In the genomic region with DNA sequence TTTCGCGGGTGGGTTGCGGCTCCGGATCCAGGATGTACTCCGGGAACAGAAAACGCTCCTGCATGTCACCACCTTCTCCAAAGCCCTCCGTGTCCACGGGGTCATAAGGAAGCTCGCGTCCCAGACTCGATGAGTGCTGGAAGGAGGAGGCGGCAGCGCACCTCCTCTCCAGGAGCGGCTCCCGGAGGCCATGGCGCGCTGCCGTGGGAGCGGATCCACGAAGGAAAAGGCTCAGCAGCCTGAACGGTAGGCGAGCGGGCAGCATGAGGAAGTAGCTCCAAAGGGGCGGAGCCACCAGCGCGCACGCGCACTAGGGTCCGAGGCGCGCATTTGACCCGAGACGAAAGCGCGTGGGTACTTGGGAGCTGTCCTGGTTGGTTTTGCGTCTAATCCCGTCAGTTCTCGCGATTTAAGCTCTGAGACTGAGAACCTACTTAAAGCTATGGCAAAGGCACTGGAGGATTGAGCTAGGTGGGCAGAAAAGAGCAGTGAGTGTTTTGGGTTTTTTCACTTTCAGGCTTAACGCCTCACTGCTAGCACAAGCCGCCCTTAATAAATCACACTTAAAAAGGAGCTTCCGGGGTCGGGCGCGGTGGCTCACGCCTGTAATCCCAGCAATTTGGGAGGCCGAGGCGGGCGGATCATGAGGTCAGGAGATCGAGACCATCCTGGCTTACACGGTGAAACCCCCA, we compare ENCODE assay signal across 8 cellular contexts. TPM values are rescaled to one million over a fixed set of nuclear protein-coding genes. Genes with fewer than 3 reads are reported as not detected.
DNase-seq lines count a peak whose midpoint lies in the region; ATAC-seq and TF ChIP-seq lines count a peak whose summit lies in the region.

Gene NOA1 (minus strand): TSS at position 286 of the 692 bp plus-strand sequence. CDS start 21 bp downstream, at position 265.

- TF ChIP-seq CTCF in VCaP (conservative IDR thresholded peaks at IDR 0.05) (no peak), breast epithelium (IDR thresholded peaks at IDR 0.05) (no peak)

- H3K4me1 ChIP-seq in ACC112 (ENCODE audit: control insufficient read depth, insufficient read depth, low read length, unreplicated experiment) (peaks cover 22% of the 10 kb centered on the region), breast epithelium (peaks cover 0 to 12% of the 10 kb centered on the region in 2 donors), skeletal muscle tissue (ENCODE audit: control insufficient read depth in 3 of 3, insufficient read depth in 3 of 3, low read length in 3 of 3) (peaks cover 24 to 32% (median 30%) of the 10 kb centered on the region in 3 donors)

- H3K27ac ChIP-seq in ACC112 (ENCODE audit: low read depth, low read length) (peak within 1 kb of the TSS; percentile 74), VCaP (peak within 1 kb of the TSS; percentile 88), breast epithelium (peak within 1 kb of the TSS; percentile 83 to 91), skeletal muscle tissue (ENCODE audit: low read depth, low read length) (peak within 1 kb of the TSS; percentile 84)

- DNase-seq in NCI-H2196 treated with DMSO at 0.1 percent for 48 hours (lab: John Stamatoyannopoulos, UW; ENCODE audit: unreplicated experiment) (peak; percentile 67), breast epithelium (ENCODE audit: low spot score in 2 of 2) (peak; percentile 97 to 98)

- H3K4me3 ChIP-seq in ACC112 (ENCODE audit: low read depth, low read length) = peak within 1 kb of the TSS; percentile 96
- H3K4me3 ChIP-seq in breast epithelium = peak within 1 kb of the TSS; percentile 83 to 95 (median 91)
- peak within 1 kb of the TSS; percentile 94 for H3K4me3 ChIP-seq in iPS-18c (ENCODE audit: insufficient read depth, low read depth, low read length)
- H3K4me3 ChIP-seq in skeletal muscle tissue (ENCODE audit: low read length in 3 of 3) = peak within 1 kb of the TSS; percentile 97 to 99 (median 98)

- peak within 1 kb of the TSS; percentile 92 to 98 (median 94) for H3K9ac ChIP-seq in skeletal muscle tissue (ENCODE audit: low read depth in 1 of 3, low read length in 3 of 3)

- H3K9me3 ChIP-seq in breast epithelium = peaks cover 0 to 10% of the 10 kb centered on the region in 2 donors
- no peaks in the 10 kb centered on the region for H3K9me3 ChIP-seq in iPS-18c (ENCODE audit: control insufficient read depth, insufficient read depth, low read length)
- H3K9me3 ChIP-seq in skeletal muscle tissue (ENCODE audit: control insufficient read depth in 3 of 3, low read length in 3 of 3) = peaks cover 0 to 2% (median 2%) of the 10 kb centered on the region in 3 donors

- H2AFZ ChIP-seq in ACC112 (ENCODE audit: low read length, unreplicated experiment) = peak within 1 kb of the TSS; percentile 94

- TF ChIP-seq POLR2A in breast epithelium (IDR thresholded peaks at IDR 0.05) = peak; percentile 19

- intact Hi-C loops in breast epithelium (cut with DNase I; ENCODE audit: low total_unique reads) = no loop called here

- peak; percentile 88 for ATAC-seq in GM18870 (IDR thresholded peaks at IDR 0.05; ENCODE audit: unreplicated experiment)
- peak; percentile 85 for ATAC-seq in HG03135 (IDR thresholded peaks at IDR 0.05; ENCODE audit: unreplicated experiment)

- H3K27me3 ChIP-seq in ACC112 (ENCODE audit: insufficient read depth, low read length) (no peaks in the 10 kb centered on the region), breast epithelium (no peaks in the 10 kb centered on the region), skeletal muscle tissue (ENCODE audit: control insufficient read depth in 3 of 3, insufficient read depth in 3 of 3, low read length in 3 of 3) (no peaks in the 10 kb centered on the region)

- H3K79me2 ChIP-seq in ACC112 (ENCODE audit: control insufficient read depth, insufficient read depth, low read length, unreplicated experiment) = peaks cover 70% of the 10 kb centered on the region

- H3K36me3 ChIP-seq in ACC112 (ENCODE audit: insufficient read depth, low read length) = peaks cover 18% of the 10 kb centered on the region
- H3K36me3 ChIP-seq in breast epithelium = peaks cover 13% of the 10 kb centered on the region
- H3K36me3 ChIP-seq in skeletal muscle tissue (ENCODE audit: control insufficient read depth in 3 of 3, insufficient read depth in 3 of 3, low read length in 3 of 3) = peaks cover 14 to 15% (median 15%) of the 10 kb centered on the region in 3 donors

RNA-seq across cellular contexts. Expression of gene NOA1, which starts in this region (rescaled TPM):
- total RNA-seq in breast epithelium (10 to 100 TPM; 22.6 to 25.4 (median 23.7) TPM), skeletal muscle tissue (12.0 TPM)

Comparison
In these comparisons a context has a peak if more than half of its experiments do, and no peak if none do; other contexts are left out.
1. Peak in every context shown above with its lines: DNase-seq, ATAC-seq, H3K4me3 ChIP-seq and H3K27ac ChIP-seq.